10 cellular contexts compared by ENCODE assay signal in the genomic region with DNA sequence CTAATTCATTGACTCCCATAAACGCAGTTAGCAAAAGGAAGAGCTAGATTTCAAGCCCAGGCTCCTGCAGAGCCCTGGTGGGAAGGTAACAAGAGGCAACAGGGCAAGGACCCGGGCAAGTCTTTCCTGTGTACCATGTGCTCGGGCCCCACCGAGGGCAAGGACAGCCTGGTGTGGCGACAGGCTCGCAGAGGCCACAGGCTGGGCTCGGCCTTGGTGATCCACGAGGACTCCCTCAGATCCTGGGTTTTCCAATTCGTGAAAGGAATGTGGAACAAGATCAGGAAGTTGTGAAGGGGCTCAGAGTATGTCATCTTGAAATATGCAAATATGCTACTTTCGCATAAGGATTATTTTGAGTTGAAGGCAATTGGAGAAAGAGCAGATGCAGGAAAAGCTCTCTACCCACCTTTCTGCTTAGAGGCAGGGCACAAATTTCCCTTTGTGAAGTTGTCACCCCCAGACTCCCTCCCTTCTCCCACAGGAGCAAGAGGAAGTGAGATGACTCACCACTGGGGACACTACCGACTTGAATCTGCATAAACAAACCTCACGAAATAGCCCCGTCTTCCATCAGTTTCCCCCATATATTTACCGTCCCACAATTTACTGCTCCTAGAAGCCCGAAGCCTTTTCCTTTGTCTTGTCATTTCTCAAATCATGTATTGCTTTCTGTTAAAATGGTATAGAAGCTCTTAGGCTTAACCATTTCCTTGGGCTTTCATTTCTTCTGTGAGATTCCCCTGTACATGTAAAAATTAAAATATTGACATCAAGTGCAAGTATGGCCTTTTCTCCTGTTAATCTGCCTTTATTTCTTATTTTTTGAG.
A peak's percentile ranks its signal among the peaks of the same experiment; 100 is the strongest.
DNase-seq lines count a peak whose midpoint lies in the region; ATAC-seq and TF ChIP-seq lines count a peak whose summit lies in the region.
"Had no signal": no experiment of that assay in that cellular context is flagged by ENCODE, and none has a peak within 500 bp of the region (broad histone marks: within the 10 kb centered on the region; RNA-seq: fewer than 3 reads in every experiment).

No MANE protein-coding gene starts in this region.

- H3K4me1 ChIP-seq in left ventricle myocardium inferior, result peaks cover 25% of the 10 kb centered on the region

- CTCF ChIA-PET in RWPE1 (lab: Yijun Ruan, JAX), result interaction anchor here (0.6 to 0.7 kb wide), 2 partner anchors 324 to 390 kb away, joined by 3 to 7 read pairs; no protein-coding TSS in a partner anchor

- DNase-seq in Right ventricle myocardium superior (no peak), left ventricle myocardium inferior (no peak), RWPE1 (ENCODE audit: low spot score) (no peak), hepatic stellate cell (ENCODE audit: low spot score) (peak; percentile 23), NCI-H748 treated with DMSO at 0.1 percent for 48 hours (lab: John Stamatoyannopoulos, UW) (no peak), pons (ENCODE audit: low spot score) (no peak)
- DNase-seq in activated CD8-positive, alpha-beta memory T cell treated with anti-CD3 and anti-CD28 coated beads, Interleukin-2, amount 50 U/mL, for 4 hours, result no peak
- DNase-seq: CD4-positive, CD25-positive, alpha-beta regulatory T cell; NCI-H1417 had no signal

- H3K36me3 ChIP-seq in left ventricle myocardium inferior, result no peaks in the 10 kb centered on the region

- no peak for TF ChIP-seq CTCF in left ventricle myocardium inferior (IDR thresholded peaks at IDR 0.05; ENCODE audit: borderline replicate concordance)
- no peak for TF ChIP-seq CTCF in RWPE1 (conservative IDR thresholded peaks at IDR 0.05; ENCODE audit: low read depth)

- H3K27me3 ChIP-seq in left ventricle myocardium inferior (ENCODE audit: low read depth), result no peaks in the 10 kb centered on the region

- POLR2A ChIA-PET in RWPE1 (lab: Yijun Ruan, JAX; ENCODE audit: low non-redundant PET), result no interaction called here

- no peak overlapping the region for H3K4me3 ChIP-seq in left ventricle myocardium inferior

- no peaks in the 10 kb centered on the region for H3K9me3 ChIP-seq in left ventricle myocardium inferior (replicated peaks)

- ATAC-seq in Right ventricle myocardium superior (ENCODE audit: poor library complexity) (peak; percentile 37), HG03439 (IDR thresholded peaks at IDR 0.05; ENCODE audit: unreplicated experiment) (no peak)

- intact Hi-C loops in Right ventricle myocardium superior (cut with DNase I) (no loop called here), left ventricle myocardium inferior (cut with micrococcal nuclease) (no loop called here)

- H3K27ac ChIP-seq in left ventricle myocardium inferior (replicated peaks), result no peak overlapping the region
- peak overlapping the region; percentile 27; the same call in 1 of the 2 replicates for H3K27ac ChIP-seq in RWPE1
